In genomic region chr2:132599556-132599955, GRCh38 we compare ENCODE assay signal across 3 cellular contexts.
"Had no signal": no experiment of that assay in that cellular context is flagged by ENCODE, and none has a peak within 500 bp of the region (broad histone marks: within the 10 kb centered on the region; RNA-seq: fewer than 3 reads in every experiment).

No MANE protein-coding gene starts in this region.

- DNase-seq: GDM1, GF-D8 had no signal

- H3K4me3 ChIP-seq: GM12878 had no signal

- ATAC-seq: GM12878 had no signal
